Comparison of ENCODE assay signal across 19 cellular contexts in the genomic region with DNA sequence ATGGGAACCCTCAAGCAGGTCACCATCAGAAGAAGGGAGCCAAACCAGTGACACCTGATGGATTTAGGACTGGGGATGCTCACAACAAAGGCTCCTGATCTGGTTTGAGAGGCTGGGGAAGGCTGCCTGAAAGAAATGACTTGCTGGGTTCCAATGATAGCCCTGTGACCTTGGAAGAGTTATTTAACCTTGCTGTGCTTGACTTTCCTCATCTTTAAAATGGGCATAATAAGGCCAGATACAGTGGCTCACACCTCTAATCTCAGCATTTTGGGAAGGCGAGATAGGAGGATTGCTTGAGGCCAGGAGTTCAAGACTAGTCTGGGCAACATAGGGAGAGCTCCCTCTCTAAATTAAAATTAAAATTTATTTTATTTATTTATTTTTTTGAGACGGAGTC.
"Had no signal": no experiment of that assay in that cellular context is flagged by ENCODE, and none has a peak within 500 bp of the region (broad histone marks: within the 10 kb centered on the region; RNA-seq: fewer than 3 reads in every experiment).

No MANE protein-coding gene starts in this region.

- DNase-seq: IMR-90, Kasumi-1, MM.1S, NCI-H1092 treated with DMSO at 0.1 percent for 48 hours, NCI-H1436, NCI-H187, NCI-H2029, NCI-H2081 treated with DMSO at 0.1 percent for 48 hours, NCI-H2171, NCI-H226, NCI-H446, NCI-H510A, NCI-H69, NCI-H774, Right ventricle myocardium superior, RPMI8226, SK-N-SH had no signal

- H3K9me3 ChIP-seq: SK-N-SH had no signal

- H3K9ac ChIP-seq: KMS-11, SK-N-SH had no signal

- H3K27ac ChIP-seq: KMS-11 had no signal

- FAIRE-seq: RCC 7860 had no signal

- H3K4me2 ChIP-seq: KMS-11, SK-N-SH had no signal
